8 cellular contexts compared by ENCODE assay signal in genomic region chr20:4820833-4821518, GRCh38.
DNase-seq lines count a peak whose midpoint lies in the region; ATAC-seq and TF ChIP-seq lines count a peak whose summit lies in the region.

No MANE protein-coding gene starts in this region.

- peak; percentile 12 for DNase-seq in COR-L47 (lab: John Stamatoyannopoulos, UW)
- peak; percentile 14 for DNase-seq in NCI-H2029 treated with DMSO at 0.1 percent for 48 hours (lab: John Stamatoyannopoulos, UW)
- no peak for DNase-seq in NCI-H510A treated with DMSO at 0.1 percent for 48 hours (lab: John Stamatoyannopoulos, UW)
- no peak for DNase-seq in NOMO-1 treated with dmso at 0.1 percent for 144 hours (lab: John Stamatoyannopoulos, UW; ENCODE audit: unreplicated experiment)
- DNase-seq in WERI-Rb-1: no peak

- peaks cover 71% of the 10 kb centered on the region for H3K36me3 Mint-ChIP-seq in dendritic cell treated with granulocyte-macrophage colony-stimulating factor and Interleukin-4, amounts not matched to agents 40 ng/mL and 50 ng/mL, for 4 days (ENCODE audit: low read depth)

- H3K27me3 Mint-ChIP-seq in dendritic cell treated with granulocyte-macrophage colony-stimulating factor and Interleukin-4, amounts not matched to agents 40 ng/mL and 50 ng/mL, for 4 days: no peaks in the 10 kb centered on the region

- peak overlapping the region; percentile 89 for H3K27ac Mint-ChIP-seq in dendritic cell treated with granulocyte-macrophage colony-stimulating factor and Interleukin-4, amounts not matched to agents 40 ng/mL and 50 ng/mL, for 4 days

- no peak for ATAC-seq in GM21367 (IDR thresholded peaks at IDR 0.05; ENCODE audit: unreplicated experiment)

- H3K27me3 ChIP-seq in neutrophil (no peaks in the 10 kb centered on the region), WERI-Rb-1 (ENCODE audit: insufficient read depth, low read depth, severe bottlenecking) (no peaks in the 10 kb centered on the region)

- H3K9me3 ChIP-seq in neutrophil: no peaks in the 10 kb centered on the region
- H3K9me3 ChIP-seq in WERI-Rb-1 (ENCODE audit: severe bottlenecking): no peaks in the 10 kb centered on the region

- H3K4me3 ChIP-seq in neutrophil (ENCODE audit: low read depth in 1 of 2, low read length in 1 of 2) (peak overlapping the region; percentile 87 to 88), WERI-Rb-1 (ENCODE audit: low read depth, low read length) (no peak overlapping the region)

- peaks cover 76% of the 10 kb centered on the region for H3K4me1 Mint-ChIP-seq in dendritic cell treated with granulocyte-macrophage colony-stimulating factor and Interleukin-4, amounts not matched to agents 40 ng/mL and 50 ng/mL, for 4 days (ENCODE audit: low read depth)

- H3K27ac ChIP-seq in neutrophil: peak overlapping the region; percentile 100
- H3K27ac ChIP-seq in WERI-Rb-1: no peak overlapping the region

- H3K36me3 ChIP-seq in neutrophil (peaks cover 64% of the 10 kb centered on the region), WERI-Rb-1 (no peaks in the 10 kb centered on the region)

- H3K4me1 ChIP-seq in neutrophil (ENCODE audit: control insufficient read depth in 1 of 2, insufficient read depth in 1 of 2, low read depth in 1 of 2, low read length in 1 of 2): peaks cover 86 to 90% of the 10 kb centered on the region in 2 experiments

- H3K4me3 Mint-ChIP-seq in dendritic cell treated with granulocyte-macrophage colony-stimulating factor and Interleukin-4, amounts not matched to agents 40 ng/mL and 50 ng/mL, for 4 days: peak overlapping the region; percentile 91

- intact Hi-C loops in dendritic cell treated with granulocyte-macrophage colony-stimulating factor and Interleukin-4, amounts not matched to agents 40 ng/mL and 50 ng/mL, for 4 days (cut with micrococcal nuclease): no loop called here

- no peaks in the 10 kb centered on the region for H3K9me3 Mint-ChIP-seq in dendritic cell treated with granulocyte-macrophage colony-stimulating factor and Interleukin-4, amounts not matched to agents 40 ng/mL and 50 ng/mL, for 4 days

- TF ChIP-seq CTCF in neutrophil (IDR thresholded peaks at IDR 0.05) (no peak), WERI-Rb-1 (IDR thresholded peaks at IDR 0.05; ENCODE audit: low read depth, low read length) (no peak)

Comparison
In these comparisons a context has a peak if more than half of its experiments do, and no peak if none do; other contexts are left out.
1. DNase-seq: peak in COR-L47 (single experiment) and NCI-H2029 treated with DMSO at 0.1 percent for 48 hours (single experiment); none in NCI-H510A treated with DMSO at 0.1 percent for 48 hours (single experiment), NOMO-1 treated with dmso at 0.1 percent for 144 hours (single experiment) and WERI-Rb-1 (single experiment).